Comparison of ENCODE assay signal across 1 cellular context in the genomic region with DNA sequence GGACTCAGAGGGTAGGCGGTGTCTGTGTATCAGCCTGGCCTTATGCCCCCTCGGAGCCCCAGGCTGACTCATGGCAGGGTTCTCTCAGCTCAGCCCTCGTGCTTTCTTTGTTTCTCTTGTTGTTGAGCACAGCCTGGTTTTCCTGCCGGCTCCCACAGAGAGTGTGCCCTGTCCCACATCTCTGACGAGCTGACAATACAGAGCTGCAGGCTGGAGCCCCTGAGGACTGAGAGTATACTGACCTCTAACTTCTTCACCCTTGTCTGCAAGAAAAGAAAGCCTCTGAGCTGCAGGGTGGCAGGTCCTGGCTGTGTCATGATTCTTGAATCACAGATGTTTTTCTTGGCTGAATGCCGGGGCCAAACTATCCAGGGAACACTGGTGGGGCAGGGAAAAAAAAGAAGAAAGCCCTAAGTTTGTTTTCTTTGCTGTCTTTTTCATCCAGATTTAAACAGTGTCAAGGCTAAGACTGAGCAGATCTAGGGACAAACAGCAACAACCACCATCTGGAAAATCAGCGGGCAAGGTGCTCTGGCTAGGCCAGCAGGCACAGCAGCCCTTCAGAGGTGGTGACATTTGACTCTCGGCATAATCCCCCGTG.
TF ChIP-seq lines count a peak whose summit lies in the region.

No MANE protein-coding gene starts in this region.

TF ChIP-seq in WTC11, 78 proteins besides CTCF, POLR2A, EP300 and RAD21 (continued from another document):
- TF ChIP-seq, protein P1, sequence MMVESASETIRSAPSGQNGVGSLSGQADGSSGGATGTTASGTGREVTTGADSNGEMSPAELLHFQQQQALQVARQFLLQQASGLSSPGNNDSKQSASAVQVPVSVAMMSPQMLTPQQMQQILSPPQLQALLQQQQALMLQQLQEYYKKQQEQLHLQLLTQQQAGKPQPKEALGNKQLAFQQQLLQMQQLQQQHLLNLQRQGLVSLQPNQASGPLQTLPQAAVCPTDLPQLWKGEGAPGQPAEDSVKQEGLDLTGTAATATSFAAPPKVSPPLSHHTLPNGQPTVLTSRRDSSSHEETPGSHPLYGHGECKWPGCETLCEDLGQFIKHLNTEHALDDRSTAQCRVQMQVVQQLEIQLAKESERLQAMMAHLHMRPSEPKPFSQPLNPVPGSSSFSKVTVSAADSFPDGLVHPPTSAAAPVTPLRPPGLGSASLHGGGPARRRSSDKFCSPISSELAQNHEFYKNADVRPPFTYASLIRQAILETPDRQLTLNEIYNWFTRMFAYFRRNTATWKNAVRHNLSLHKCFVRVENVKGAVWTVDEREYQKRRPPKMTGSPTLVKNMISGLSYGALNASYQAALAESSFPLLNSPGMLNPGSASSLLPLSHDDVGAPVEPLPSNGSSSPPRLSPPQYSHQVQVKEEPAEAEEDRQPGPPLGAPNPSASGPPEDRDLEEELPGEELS (CRISPR knock-in tag; IDR thresholded peaks at IDR 0.05), result no peak
- no peak for TF ChIP-seq IRF2 (CRISPR knock-in tag; IDR thresholded peaks at IDR 0.05; ENCODE audit: borderline replicate concordance, low read depth)
- TF ChIP-seq, protein P2, sequence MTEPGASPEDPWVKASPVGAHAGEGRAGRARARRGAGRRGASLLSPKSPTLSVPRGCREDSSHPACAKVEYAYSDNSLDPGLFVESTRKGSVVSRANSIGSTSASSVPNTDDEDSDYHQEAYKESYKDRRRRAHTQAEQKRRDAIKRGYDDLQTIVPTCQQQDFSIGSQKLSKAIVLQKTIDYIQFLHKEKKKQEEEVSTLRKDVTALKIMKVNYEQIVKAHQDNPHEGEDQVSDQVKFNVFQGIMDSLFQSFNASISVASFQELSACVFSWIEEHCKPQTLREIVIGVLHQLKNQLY (CRISPR knock-in tag; IDR thresholded peaks at IDR 0.05), result no peak
- TF ChIP-seq ZNF232 (CRISPR knock-in tag; IDR thresholded peaks at IDR 0.05), result no peak
- no peak for TF ChIP-seq GTF2I (CRISPR knock-in tag; conservative IDR thresholded peaks at IDR 0.05)
- TF ChIP-seq PRDM15 (CRISPR knock-in tag; IDR thresholded peaks at IDR 0.05), result no peak
- TF ChIP-seq FOXP1 (CRISPR knock-in tag; IDR thresholded peaks at IDR 0.05; ENCODE audit: borderline replicate concordance), result no peak
- no peak for TF ChIP-seq ZNF532 (CRISPR knock-in tag; IDR thresholded peaks at IDR 0.05; ENCODE audit: borderline replicate concordance)
- no peak for TF ChIP-seq EMX1 (CRISPR knock-in tag; IDR thresholded peaks at IDR 0.05)
- TF ChIP-seq JUN (CRISPR knock-in tag; IDR thresholded peaks at IDR 0.05), result no peak
- no peak for TF ChIP-seq GABPB1 (CRISPR knock-in tag; IDR thresholded peaks at IDR 0.05)
